Comparison of ENCODE assay signal across 8 cellular contexts in genomic region chr17:77460514-77461046, GRCh38.
A peak's percentile ranks its signal among the peaks of the same experiment; 100 is the strongest.
DNase-seq lines count a peak whose midpoint lies in the region; ATAC-seq and TF ChIP-seq lines count a peak whose summit lies in the region.

No MANE protein-coding gene starts in this region.

- DNase-seq in ELF-1 (ENCODE audit: low read depth, low spot score) (peak; percentile 61), NOMO-1 (lab: John Stamatoyannopoulos, UW; ENCODE audit: unreplicated experiment in 2 of 2) (peak; percentile 79 to 90), coronary artery (ENCODE audit: low spot score) (no peak), nephron progenitor cell (no peak), NCI-H82 (lab: John Stamatoyannopoulos, UW) (no peak), HuH-7.5 (ENCODE audit: low spot score) (no peak)
- no peak for DNase-seq in stimulated activated CD4-positive, alpha-beta T cell treated with anti-CD3 and anti-CD28 coated beads, Interleukin-4, amount 100 ng/mL, for 1 hour

- H3K4me3 ChIP-seq in coronary artery, result peak overlapping the region; percentile 13

- peaks cover 3% of the 10 kb centered on the region for H3K9me3 Mint-ChIP-seq in nephron progenitor cell

- H3K27ac ChIP-seq in coronary artery, result peak overlapping the region in 1 of 2 donors; percentile 42

- no peaks in the 10 kb centered on the region for H3K27me3 Mint-ChIP-seq in nephron progenitor cell (ENCODE audit: low read depth, poor library complexity)

- peak overlapping the region; percentile 98 for H3K27ac Mint-ChIP-seq in nephron progenitor cell

- H3K36me3 Mint-ChIP-seq in nephron progenitor cell (ENCODE audit: low read depth), result peaks cover 11% of the 10 kb centered on the region

- H3K4me1 Mint-ChIP-seq in nephron progenitor cell, result peaks cover 76% of the 10 kb centered on the region

- TF ChIP-seq CTCF in coronary artery (IDR thresholded peaks at IDR 0.05) (no peak), nephron progenitor cell (IDR thresholded peaks at IDR 0.05) (no peak)

- H3K4me3 Mint-ChIP-seq in nephron progenitor cell, result peak overlapping the region; percentile 58

- no peak for ATAC-seq in GM21526 (IDR thresholded peaks at IDR 0.05; ENCODE audit: low FRiP score, unreplicated experiment)

Comparison
In these comparisons a context has a peak if more than half of its experiments do, and no peak if none do; other contexts are left out.
1. DNase-seq: peak in ELF-1 (single experiment) and NOMO-1 (2 of 2); none in coronary artery (single experiment), nephron progenitor cell (single experiment), NCI-H82 (single experiment), HuH-7.5 (single experiment) and stimulated activated CD4-positive, alpha-beta T cell treated with anti-CD3 and anti-CD28 coated beads, Interleukin-4, amount 100 ng/mL, for 1 hour (single experiment).